1 cellular context compared by ENCODE assay signal in the genomic region with DNA sequence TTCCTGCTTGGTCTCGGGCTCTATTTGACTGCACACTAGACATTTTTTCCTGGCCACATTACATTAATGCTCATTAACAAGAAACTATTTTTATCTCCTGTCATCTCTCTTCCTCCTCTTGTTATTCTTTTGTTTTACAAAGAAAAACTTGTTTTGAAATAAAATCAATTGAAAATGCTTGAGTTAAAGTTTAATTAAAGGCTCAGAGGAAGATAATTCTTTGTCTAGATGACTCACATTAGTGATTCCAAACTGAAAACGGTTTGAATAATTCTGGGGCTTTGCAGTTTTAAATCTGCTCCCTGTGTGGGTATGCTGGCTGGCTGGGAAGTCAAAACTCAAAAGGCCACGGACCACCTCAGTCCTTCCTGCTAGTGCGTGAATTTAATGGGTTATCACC.
A peak's percentile ranks its signal among the peaks of the same experiment; 100 is the strongest.
TF ChIP-seq lines count a peak whose summit lies in the region.

No MANE protein-coding gene starts in this region.

TF ChIP-seq in endothelial cell of umbilical vein, 7 proteins besides CTCF, POLR2A, EP300 and RAD21:
- TF ChIP-seq FOS (IDR thresholded peaks at IDR 0.05; ENCODE audit: borderline replicate concordance, insufficient read depth, low read length) = peak; percentile 57
- TF ChIP-seq, protein P1, sequence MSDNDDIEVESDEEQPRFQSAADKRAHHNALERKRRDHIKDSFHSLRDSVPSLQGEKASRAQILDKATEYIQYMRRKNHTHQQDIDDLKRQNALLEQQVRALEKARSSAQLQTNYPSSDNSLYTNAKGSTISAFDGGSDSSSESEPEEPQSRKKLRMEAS (IDR thresholded peaks at IDR 0.05; ENCODE audit: insufficient read depth, insufficient read length) = no peak
